Comparison of ENCODE assay signal across 1 cellular context in the genomic region with DNA sequence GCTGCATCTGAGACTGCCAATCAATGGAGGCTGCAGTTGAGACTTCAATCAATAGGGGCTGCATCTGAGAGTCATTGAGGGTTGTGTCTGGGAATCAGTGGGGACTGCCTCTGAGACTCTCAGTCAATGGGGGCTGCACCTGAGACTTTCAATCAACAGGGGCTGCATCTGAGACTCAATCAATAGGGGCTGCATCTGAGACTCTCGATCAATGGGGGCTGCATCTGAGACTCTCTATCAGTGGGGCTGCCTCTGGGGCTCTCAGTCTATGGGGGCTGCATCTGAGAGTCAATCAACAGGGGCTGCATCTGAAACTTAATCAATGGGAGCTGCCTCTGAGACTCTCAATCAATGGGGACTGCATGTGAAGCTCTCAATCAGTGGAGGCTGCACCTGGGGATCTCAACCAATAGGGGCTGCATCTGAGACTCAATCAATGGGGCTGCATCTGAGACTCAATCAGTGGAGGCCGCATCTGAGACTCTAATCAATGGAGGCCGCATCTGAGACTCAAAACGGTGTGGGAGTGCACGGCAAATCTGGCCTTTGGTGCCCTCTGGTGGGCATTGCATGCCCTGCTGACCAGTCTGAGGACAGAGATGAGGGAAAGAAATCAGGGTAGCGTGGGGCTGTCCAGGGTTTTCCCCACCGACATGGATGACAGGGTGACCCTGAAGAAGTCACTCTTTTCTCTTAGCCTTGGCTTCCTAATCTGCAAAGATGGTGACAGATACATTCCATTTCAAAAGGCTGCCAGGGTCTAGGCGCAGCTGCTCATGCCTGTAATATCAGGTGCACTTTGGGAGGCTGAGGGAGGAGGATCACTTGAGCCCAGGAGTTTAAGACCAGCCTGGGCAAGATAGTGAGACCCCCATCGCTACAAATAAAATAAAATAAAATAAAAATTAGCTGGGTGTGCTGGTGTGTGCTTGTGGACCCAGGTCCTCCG.
TF ChIP-seq lines count a peak whose summit lies in the region.

No MANE protein-coding gene starts in this region.

TF ChIP-seq in GM12878, 131 proteins besides CTCF, POLR2A, EP300 and RAD21 (continued from another document and continues in another):
- TF ChIP-seq BRCA1 (IDR thresholded peaks at IDR 0.05; ENCODE audit: low read depth, low read length) (no peak), SREBF1 (IDR thresholded peaks at IDR 0.05; ENCODE audit: low read length) (no peak), POU2F2 (IDR thresholded peaks at IDR 0.05; ENCODE audit: borderline replicate concordance, low read depth, low read length) (peak; percentile 71; the same call in 1 of the 3 replicates), CHD1 (IDR thresholded peaks at IDR 0.05; ENCODE audit: low read depth, low read length) (no peak), EZH2 (IDR thresholded peaks at IDR 0.05; ENCODE audit: borderline replicate concordance, control insufficient read depth, low read depth, low read length) (no peak), CHD2 (IDR thresholded peaks at IDR 0.05; ENCODE audit: borderline replicate concordance, low read depth, low read length) (0 out of 2 replicates have a peak, but pooled peaks have one; percentile 20), ATF7 (IDR thresholded peaks at IDR 0.05; ENCODE audit: low read depth) (no peak), GATAD2B (conservative IDR thresholded peaks at IDR 0.05; ENCODE audit: low read depth) (peak; percentile 35; the same call in 1 of the 2 replicates), RELA (IDR thresholded peaks at IDR 0.05; ENCODE audit: borderline replicate concordance, partially characterized antibody) (peak; percentile 73), TARDBP (IDR thresholded peaks at IDR 0.05; ENCODE audit: borderline replicate concordance) (no peak; the same call in 1 of the 2 replicates), SMC3 (IDR thresholded peaks at IDR 0.05; ENCODE audit: borderline replicate concordance, low read length) (peak; percentile 96), ZNF274 (IDR thresholded peaks at IDR 0.05; ENCODE audit: insufficient read depth, insufficient read length) (no peak), ZNF217 (IDR thresholded peaks at IDR 0.05) (no peak), SMAD5 (IDR thresholded peaks at IDR 0.05; ENCODE audit: low read depth) (no peak), ZNF622 (IDR thresholded peaks at IDR 0.05) (no peak), IKZF1 (conservative IDR thresholded peaks at IDR 0.05) (peak; percentile 38; the same call in 1 of the 2 replicates), TCF7 (IDR thresholded peaks at IDR 0.05; ENCODE audit: borderline replicate concordance) (no peak), STAT3 (IDR thresholded peaks at IDR 0.05; ENCODE audit: low read depth, low read length) (no peak), SMAD1 (IDR thresholded peaks at IDR 0.05; ENCODE audit: low read depth, partially characterized antibody) (no peak), ASH2L (IDR thresholded peaks at IDR 0.05; ENCODE audit: borderline replicate concordance, low read depth) (no peak), ESRRA (IDR thresholded peaks at IDR 0.05; ENCODE audit: low read length) (0 out of 2 replicates have a peak, but pooled peaks have one; percentile 35), NFXL1 (IDR thresholded peaks at IDR 0.05; ENCODE audit: borderline replicate concordance) (no peak), FOXM1 (IDR thresholded peaks at IDR 0.05; ENCODE audit: low read depth, low read length) (no peak), ZNF207 (IDR thresholded peaks at IDR 0.05; ENCODE audit: borderline replicate concordance) (peak; percentile 56; the same call in 1 of the 2 replicates), MYC (IDR thresholded peaks at IDR 0.05; ENCODE audit: insufficient read depth, insufficient read length, insufficient replicate concordance, low read length, severe bottlenecking) (no peak), IRF4 (IDR thresholded peaks at IDR 0.05; ENCODE audit: low read depth, low read length) (0 out of 2 replicates have a peak, but pooled peaks have one; percentile 42), SMARCA5 (IDR thresholded peaks at IDR 0.05) (peak; percentile 93), RB1 (IDR thresholded peaks at IDR 0.05; ENCODE audit: borderline replicate concordance) (peak; percentile 62; the same call in 1 of the 2 replicates), TCF12 (IDR thresholded peaks at IDR 0.05; ENCODE audit: low read depth, low read length) (no peak), PML (IDR thresholded peaks at IDR 0.05; ENCODE audit: low read length) (no peak), YY1 (IDR thresholded peaks at IDR 0.05; ENCODE audit: low read depth, low read length) (peak; percentile 83)
- TF ChIP-seq, protein P1, sequence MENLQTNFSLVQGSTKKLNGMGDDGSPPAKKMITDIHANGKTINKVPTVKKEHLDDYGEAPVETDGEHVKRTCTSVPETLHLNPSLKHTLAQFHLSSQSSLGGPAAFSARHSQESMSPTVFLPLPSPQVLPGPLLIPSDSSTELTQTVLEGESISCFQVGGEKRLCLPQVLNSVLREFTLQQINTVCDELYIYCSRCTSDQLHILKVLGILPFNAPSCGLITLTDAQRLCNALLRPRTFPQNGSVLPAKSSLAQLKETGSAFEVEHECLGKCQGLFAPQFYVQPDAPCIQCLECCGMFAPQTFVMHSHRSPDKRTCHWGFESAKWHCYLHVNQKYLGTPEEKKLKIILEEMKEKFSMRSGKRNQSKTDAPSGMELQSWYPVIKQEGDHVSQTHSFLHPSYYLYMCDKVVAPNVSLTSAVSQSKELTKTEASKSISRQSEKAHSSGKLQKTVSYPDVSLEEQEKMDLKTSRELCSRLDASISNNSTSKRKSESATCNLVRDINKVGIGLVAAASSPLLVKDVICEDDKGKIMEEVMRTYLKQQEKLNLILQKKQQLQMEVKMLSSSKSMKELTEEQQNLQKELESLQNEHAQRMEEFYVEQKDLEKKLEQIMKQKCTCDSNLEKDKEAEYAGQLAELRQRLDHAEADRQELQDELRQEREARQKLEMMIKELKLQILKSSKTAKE (IDR thresholded peaks at IDR 0.05; ENCODE audit: low read depth, poor library complexity, severe bottlenecking): peak; percentile 38
- TF ChIP-seq, protein P2, sequence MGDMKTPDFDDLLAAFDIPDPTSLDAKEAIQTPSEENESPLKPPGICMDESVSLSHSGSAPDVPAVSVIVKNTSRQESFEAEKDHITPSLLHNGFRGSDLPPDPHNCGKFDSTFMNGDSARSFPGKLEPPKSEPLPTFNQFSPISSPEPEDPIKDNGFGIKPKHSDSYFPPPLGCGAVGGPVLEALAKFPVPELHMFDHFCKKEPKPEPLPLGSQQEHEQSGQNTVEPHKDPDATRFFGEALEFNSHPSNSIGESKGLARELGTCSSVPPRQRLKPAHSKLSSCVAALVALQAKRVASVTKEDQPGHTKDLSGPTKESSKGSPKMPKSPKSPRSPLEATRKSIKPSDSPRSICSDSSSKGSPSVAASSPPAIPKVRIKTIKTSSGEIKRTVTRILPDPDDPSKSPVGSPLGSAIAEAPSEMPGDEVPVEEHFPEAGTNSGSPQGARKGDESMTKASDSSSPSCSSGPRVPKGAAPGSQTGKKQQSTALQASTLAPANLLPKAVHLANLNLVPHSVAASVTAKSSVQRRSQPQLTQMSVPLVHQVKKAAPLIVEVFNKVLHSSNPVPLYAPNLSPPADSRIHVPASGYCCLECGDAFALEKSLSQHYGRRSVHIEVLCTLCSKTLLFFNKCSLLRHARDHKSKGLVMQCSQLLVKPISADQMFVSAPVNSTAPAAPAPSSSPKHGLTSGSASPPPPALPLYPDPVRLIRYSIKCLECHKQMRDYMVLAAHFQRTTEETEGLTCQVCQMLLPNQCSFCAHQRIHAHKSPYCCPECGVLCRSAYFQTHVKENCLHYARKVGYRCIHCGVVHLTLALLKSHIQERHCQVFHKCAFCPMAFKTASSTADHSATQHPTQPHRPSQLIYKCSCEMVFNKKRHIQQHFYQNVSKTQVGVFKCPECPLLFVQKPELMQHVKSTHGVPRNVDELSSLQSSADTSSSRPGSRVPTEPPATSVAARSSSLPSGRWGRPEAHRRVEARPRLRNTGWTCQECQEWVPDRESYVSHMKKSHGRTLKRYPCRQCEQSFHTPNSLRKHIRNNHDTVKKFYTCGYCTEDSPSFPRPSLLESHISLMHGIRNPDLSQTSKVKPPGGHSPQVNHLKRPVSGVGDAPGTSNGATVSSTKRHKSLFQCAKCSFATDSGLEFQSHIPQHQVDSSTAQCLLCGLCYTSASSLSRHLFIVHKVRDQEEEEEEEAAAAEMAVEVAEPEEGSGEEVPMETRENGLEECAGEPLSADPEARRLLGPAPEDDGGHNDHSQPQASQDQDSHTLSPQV (IDR thresholded peaks at IDR 0.05): no peak
- TF ChIP-seq, protein P3, sequence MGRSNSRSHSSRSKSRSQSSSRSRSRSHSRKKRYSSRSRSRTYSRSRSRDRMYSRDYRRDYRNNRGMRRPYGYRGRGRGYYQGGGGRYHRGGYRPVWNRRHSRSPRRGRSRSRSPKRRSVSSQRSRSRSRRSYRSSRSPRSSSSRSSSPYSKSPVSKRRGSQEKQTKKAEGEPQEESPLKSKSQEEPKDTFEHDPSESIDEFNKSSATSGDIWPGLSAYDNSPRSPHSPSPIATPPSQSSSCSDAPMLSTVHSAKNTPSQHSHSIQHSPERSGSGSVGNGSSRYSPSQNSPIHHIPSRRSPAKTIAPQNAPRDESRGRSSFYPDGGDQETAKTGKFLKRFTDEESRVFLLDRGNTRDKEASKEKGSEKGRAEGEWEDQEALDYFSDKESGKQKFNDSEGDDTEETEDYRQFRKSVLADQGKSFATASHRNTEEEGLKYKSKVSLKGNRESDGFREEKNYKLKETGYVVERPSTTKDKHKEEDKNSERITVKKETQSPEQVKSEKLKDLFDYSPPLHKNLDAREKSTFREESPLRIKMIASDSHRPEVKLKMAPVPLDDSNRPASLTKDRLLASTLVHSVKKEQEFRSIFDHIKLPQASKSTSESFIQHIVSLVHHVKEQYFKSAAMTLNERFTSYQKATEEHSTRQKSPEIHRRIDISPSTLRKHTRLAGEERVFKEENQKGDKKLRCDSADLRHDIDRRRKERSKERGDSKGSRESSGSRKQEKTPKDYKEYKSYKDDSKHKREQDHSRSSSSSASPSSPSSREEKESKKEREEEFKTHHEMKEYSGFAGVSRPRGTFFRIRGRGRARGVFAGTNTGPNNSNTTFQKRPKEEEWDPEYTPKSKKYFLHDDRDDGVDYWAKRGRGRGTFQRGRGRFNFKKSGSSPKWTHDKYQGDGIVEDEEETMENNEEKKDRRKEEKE (IDR thresholded peaks at IDR 0.05): no peak
- TF ChIP-seq, protein P4, sequence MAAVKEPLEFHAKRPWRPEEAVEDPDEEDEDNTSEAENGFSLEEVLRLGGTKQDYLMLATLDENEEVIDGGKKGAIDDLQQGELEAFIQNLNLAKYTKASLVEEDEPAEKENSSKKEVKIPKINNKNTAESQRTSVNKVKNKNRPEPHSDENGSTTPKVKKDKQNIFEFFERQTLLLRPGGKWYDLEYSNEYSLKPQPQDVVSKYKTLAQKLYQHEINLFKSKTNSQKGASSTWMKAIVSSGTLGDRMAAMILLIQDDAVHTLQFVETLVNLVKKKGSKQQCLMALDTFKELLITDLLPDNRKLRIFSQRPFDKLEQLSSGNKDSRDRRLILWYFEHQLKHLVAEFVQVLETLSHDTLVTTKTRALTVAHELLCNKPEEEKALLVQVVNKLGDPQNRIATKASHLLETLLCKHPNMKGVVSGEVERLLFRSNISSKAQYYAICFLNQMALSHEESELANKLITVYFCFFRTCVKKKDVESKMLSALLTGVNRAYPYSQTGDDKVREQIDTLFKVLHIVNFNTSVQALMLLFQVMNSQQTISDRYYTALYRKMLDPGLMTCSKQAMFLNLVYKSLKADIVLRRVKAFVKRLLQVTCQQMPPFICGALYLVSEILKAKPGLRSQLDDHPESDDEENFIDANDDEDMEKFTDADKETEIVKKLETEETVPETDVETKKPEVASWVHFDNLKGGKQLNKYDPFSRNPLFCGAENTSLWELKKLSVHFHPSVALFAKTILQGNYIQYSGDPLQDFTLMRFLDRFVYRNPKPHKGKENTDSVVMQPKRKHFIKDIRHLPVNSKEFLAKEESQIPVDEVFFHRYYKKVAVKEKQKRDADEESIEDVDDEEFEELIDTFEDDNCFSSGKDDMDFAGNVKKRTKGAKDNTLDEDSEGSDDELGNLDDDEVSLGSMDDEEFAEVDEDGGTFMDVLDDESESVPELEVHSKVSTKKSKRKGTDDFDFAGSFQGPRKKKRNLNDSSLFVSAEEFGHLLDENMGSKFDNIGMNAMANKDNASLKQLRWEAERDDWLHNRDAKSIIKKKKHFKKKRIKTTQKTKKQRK (IDR thresholded peaks at IDR 0.05; ENCODE audit: low read depth, low read length): no peak
- TF ChIP-seq, protein P5, sequence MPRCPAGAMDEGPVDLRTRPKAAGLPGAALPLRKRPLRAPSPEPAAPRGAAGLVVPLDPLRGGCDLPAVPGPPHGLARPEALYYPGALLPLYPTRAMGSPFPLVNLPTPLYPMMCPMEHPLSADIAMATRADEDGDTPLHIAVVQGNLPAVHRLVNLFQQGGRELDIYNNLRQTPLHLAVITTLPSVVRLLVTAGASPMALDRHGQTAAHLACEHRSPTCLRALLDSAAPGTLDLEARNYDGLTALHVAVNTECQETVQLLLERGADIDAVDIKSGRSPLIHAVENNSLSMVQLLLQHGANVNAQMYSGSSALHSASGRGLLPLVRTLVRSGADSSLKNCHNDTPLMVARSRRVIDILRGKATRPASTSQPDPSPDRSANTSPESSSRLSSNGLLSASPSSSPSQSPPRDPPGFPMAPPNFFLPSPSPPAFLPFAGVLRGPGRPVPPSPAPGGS (IDR thresholded peaks at IDR 0.05; ENCODE audit: borderline replicate concordance, insufficient read depth, low read depth, low read length, poor library complexity, severe bottlenecking): no peak
- TF ChIP-seq, protein P6, sequence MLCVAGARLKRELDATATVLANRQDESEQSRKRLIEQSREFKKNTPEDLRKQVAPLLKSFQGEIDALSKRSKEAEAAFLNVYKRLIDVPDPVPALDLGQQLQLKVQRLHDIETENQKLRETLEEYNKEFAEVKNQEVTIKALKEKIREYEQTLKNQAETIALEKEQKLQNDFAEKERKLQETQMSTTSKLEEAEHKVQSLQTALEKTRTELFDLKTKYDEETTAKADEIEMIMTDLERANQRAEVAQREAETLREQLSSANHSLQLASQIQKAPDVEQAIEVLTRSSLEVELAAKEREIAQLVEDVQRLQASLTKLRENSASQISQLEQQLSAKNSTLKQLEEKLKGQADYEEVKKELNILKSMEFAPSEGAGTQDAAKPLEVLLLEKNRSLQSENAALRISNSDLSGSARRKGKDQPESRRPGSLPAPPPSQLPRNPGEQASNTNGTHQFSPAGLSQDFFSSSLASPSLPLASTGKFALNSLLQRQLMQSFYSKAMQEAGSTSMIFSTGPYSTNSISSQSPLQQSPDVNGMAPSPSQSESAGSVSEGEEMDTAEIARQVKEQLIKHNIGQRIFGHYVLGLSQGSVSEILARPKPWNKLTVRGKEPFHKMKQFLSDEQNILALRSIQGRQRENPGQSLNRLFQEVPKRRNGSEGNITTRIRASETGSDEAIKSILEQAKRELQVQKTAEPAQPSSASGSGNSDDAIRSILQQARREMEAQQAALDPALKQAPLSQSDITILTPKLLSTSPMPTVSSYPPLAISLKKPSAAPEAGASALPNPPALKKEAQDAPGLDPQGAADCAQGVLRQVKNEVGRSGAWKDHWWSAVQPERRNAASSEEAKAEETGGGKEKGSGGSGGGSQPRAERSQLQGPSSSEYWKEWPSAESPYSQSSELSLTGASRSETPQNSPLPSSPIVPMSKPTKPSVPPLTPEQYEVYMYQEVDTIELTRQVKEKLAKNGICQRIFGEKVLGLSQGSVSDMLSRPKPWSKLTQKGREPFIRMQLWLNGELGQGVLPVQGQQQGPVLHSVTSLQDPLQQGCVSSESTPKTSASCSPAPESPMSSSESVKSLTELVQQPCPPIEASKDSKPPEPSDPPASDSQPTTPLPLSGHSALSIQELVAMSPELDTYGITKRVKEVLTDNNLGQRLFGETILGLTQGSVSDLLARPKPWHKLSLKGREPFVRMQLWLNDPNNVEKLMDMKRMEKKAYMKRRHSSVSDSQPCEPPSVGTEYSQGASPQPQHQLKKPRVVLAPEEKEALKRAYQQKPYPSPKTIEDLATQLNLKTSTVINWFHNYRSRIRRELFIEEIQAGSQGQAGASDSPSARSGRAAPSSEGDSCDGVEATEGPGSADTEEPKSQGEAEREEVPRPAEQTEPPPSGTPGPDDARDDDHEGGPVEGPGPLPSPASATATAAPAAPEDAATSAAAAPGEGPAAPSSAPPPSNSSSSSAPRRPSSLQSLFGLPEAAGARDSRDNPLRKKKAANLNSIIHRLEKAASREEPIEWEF (IDR thresholded peaks at IDR 0.05; ENCODE audit: insufficient replicate concordance, low read depth, low read length): peak; percentile 28
